ENCODE assay signal across 12 cellular contexts in the genomic region with DNA sequence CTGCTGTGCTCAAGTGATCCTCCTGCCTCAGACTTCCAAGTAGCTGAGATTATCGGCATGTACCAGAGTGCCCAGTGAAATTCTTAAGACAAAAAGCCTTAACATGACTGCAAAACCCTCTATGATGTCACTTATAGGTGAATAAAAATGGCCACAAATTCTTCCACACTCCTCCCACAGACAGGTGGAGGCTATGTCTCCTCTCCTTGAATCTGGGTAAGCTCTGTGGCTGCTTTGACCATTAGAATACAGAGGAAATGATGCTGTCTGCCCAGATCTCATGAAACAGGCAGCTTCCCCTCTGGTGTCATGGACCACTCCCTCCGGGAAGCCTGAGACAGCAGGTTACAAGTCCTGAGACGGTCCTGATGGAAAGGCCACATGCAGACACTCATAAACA.
DNase-seq lines count a peak whose midpoint lies in the region; ATAC-seq and TF ChIP-seq lines count a peak whose summit lies in the region.
"Had no signal": no experiment of that assay in that cellular context is flagged by ENCODE, and none has a peak within 500 bp of the region (broad histone marks: within the 10 kb centered on the region; RNA-seq: fewer than 3 reads in every experiment).

No MANE protein-coding gene starts in this region.

- H3K4me2 ChIP-seq in OCI-LY3 (ENCODE audit: low read length) (peak overlapping the region; percentile 27), trophoblast cell (ENCODE audit: low read length) (no peak overlapping the region)

- H3K27me3 ChIP-seq in OCI-LY3 (ENCODE audit: low read depth, low read length) (no peaks in the 10 kb centered on the region), gastroesophageal sphincter (no peaks in the 10 kb centered on the region), trophoblast cell (ENCODE audit: insufficient read depth, low read length) (no peaks in the 10 kb centered on the region)
- H3K27me3 ChIP-seq: tibial nerve had no signal

- H4K20me1 ChIP-seq in OCI-LY3 (ENCODE audit: insufficient read depth, low read length) = no peaks in the 10 kb centered on the region

- no peak overlapping the region for H4K91ac ChIP-seq in trophoblast cell (ENCODE audit: low read depth, low read length)

- H3K4me3 ChIP-seq in OCI-LY3 (ENCODE audit: low read length) (no peak overlapping the region), gastroesophageal sphincter (no peak overlapping the region), trophoblast cell (ENCODE audit: low read depth, low read length) (no peak overlapping the region)
- H3K4me3 ChIP-seq: tibial nerve had no signal

- TF ChIP-seq CTCF in OCI-LY3 (IDR thresholded peaks at IDR 0.05; ENCODE audit: low read depth, low read length) (no peak), gastroesophageal sphincter (IDR thresholded peaks at IDR 0.05) (no peak)

- no peak overlapping the region for H3K14ac ChIP-seq in trophoblast cell (ENCODE audit: low read length)

- no peak overlapping the region for H3K4ac ChIP-seq in trophoblast cell (ENCODE audit: low read depth, low read length)

- H3K36me3 ChIP-seq in OCI-LY3 (replicated peaks; ENCODE audit: low read depth, low read length) (no peaks in the 10 kb centered on the region), gastroesophageal sphincter (no peaks in the 10 kb centered on the region), trophoblast cell (ENCODE audit: control insufficient read depth in 1 of 2, insufficient read depth in 2 of 2, low read length in 2 of 2) (no peaks in the 10 kb centered on the region)
- H3K36me3 ChIP-seq: tibial nerve had no signal

- TF ChIP-seq EP300 in gastroesophageal sphincter (IDR thresholded peaks at IDR 0.05) = no peak

- H2BK5ac ChIP-seq in trophoblast cell (ENCODE audit: low read depth, low read length, poor library complexity) = no peak overlapping the region

- no peak overlapping the region for H4K12ac ChIP-seq in trophoblast cell (ENCODE audit: low read depth, low read length)

- peak overlapping the region; percentile 85 for H2BK120ac ChIP-seq in trophoblast cell (ENCODE audit: insufficient read depth, low read length, poor library complexity)

- no peak overlapping the region for H3K9ac ChIP-seq in OCI-LY3 (ENCODE audit: low read length)
- no peak overlapping the region for H3K9ac ChIP-seq in trophoblast cell (ENCODE audit: low read length)

- no peak overlapping the region for H3K18ac ChIP-seq in trophoblast cell (ENCODE audit: low read length)

- no peak for TF ChIP-seq POLR2A in gastroesophageal sphincter (IDR thresholded peaks at IDR 0.05)

- H2AFZ ChIP-seq in OCI-LY3 (ENCODE audit: low read depth, low read length) = peak overlapping the region; percentile 19; the same call in 1 of the 2 replicates
- peak overlapping the region; percentile 3 for H2AFZ ChIP-seq in trophoblast cell (ENCODE audit: insufficient read depth, low read length, poor library complexity)

- no peak overlapping the region for H3K27ac ChIP-seq in OCI-LY3 (ENCODE audit: low read length)
- H3K27ac ChIP-seq in gastroesophageal sphincter = peak overlapping the region in 1 of 4 donors; percentile 25
- H3K27ac ChIP-seq in trophoblast cell (ENCODE audit: low read depth, low read length) = no peak overlapping the region

- H3K23ac ChIP-seq in trophoblast cell (ENCODE audit: low read length) = no peak overlapping the region

- no peak overlapping the region for H2AK5ac ChIP-seq in trophoblast cell (ENCODE audit: low read length)

- H3K9me3 ChIP-seq in OCI-LY3 (ENCODE audit: insufficient read depth, low read length) (no peaks in the 10 kb centered on the region), gastroesophageal sphincter (no peaks in the 10 kb centered on the region), trophoblast cell (ENCODE audit: insufficient read depth, low read depth, low read length) (no peaks in the 10 kb centered on the region)
- H3K9me3 ChIP-seq: tibial nerve had no signal

- peaks cover 11% of the 10 kb centered on the region for H3K79me1 ChIP-seq in trophoblast cell (ENCODE audit: low read length)

- WGBS in gastroesophageal sphincter (ENCODE audit: low coverage in 1 of 2), 2 donors = 64% methylated on average over 3 of the region's 3 CpGs; no CpG with 5 or more reads in 1 of the 2 donors
- no CpG with 5 or more reads among the region's 3 CpGs for WGBS in trophoblast cell (ENCODE audit: extremely low coverage, insufficient coverage, insufficient read length)

- DNase-seq in trophoblast cell (no peak), mesenteric fat pad (ENCODE audit: low spot score) (no peak), EL (no peak)
- DNase-seq in stimulated activated CD4-positive, alpha-beta T cell treated with anti-CD3 and anti-CD28 coated beads, Interleukin-2, amount 100 ng/mL, for 24 hours = no peak
- DNase-seq in stimulated activated CD4-positive, alpha-beta T cell treated with anti-CD3 and anti-CD28 coated beads, Interleukin-2, amount 100 ng/mL, for 48 hours = no peak
- DNase-seq: activated T-cell treated with anti-CD3 and anti-CD28 coated beads for 4 hours, immature natural killer cell, NCI-H446 had no signal

- H3K4me1 ChIP-seq in OCI-LY3 (ENCODE audit: low read length) (peaks cover 31% of the 10 kb centered on the region), gastroesophageal sphincter (peaks cover 0 to 10% (median 0%) of the 10 kb centered on the region in 3 donors), trophoblast cell (ENCODE audit: control insufficient read depth in 1 of 2, insufficient read depth in 2 of 2, low read length in 2 of 2) (peaks cover 2 to 4% of the 10 kb centered on the region in 2 experiments)

- H2BK12ac ChIP-seq in trophoblast cell (ENCODE audit: low read length) = peak overlapping the region; percentile 61

- ATAC-seq in GM18868 (IDR thresholded peaks at IDR 0.05; ENCODE audit: unreplicated experiment) (peak; percentile 32), gastroesophageal sphincter (peak; percentile 48)

- H3K79me2 ChIP-seq in OCI-LY3 (ENCODE audit: low read length) (no peaks in the 10 kb centered on the region), trophoblast cell (ENCODE audit: control insufficient read depth, insufficient read depth, low read length, poor library complexity) (peaks cover 1% of the 10 kb centered on the region)

- H4K8ac ChIP-seq in trophoblast cell (ENCODE audit: low read depth, low read length) = no peak overlapping the region
